In the genomic region with DNA sequence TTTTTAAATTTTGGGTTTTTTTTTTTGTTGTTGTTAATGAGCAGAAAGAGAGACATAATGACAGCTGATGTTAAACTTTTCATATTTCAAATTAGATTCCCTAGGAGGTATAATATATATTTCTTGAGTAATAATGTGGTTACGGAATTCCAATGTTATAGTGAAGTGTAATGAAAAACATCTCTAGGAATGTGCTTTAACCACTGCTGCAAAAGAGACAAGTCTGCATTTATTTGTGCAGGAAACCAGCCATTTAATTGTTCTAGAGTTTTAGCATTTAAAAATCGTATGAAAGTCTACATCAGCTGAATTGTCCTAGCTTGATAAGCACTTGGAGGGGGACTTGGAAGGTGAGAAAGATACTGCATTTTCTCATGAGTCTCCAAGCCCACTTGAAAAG, we compare ENCODE assay signal across 25 cellular contexts. TPM values are rescaled to one million over a fixed set of nuclear protein-coding genes. Genes with fewer than 3 reads are reported as not detected.
DNase-seq lines count a peak whose midpoint lies in the region; FAIRE-seq and TF ChIP-seq lines count a peak whose summit lies in the region.
"Had no signal": no experiment of that assay in that cellular context is flagged by ENCODE, and none has a peak within 500 bp of the region (broad histone marks: within the 10 kb centered on the region; RNA-seq: fewer than 3 reads in every experiment).

No MANE protein-coding gene starts in this region.

- TF ChIP-seq CTCF in AG04449 (IDR thresholded peaks at IDR 0.05; ENCODE audit: insufficient read depth, low read length, missing control alignments) (no peak), astrocyte (IDR thresholded peaks at IDR 0.05; ENCODE audit: insufficient read depth, low read depth, low read length) (no peak), neural progenitor cell (IDR thresholded peaks at IDR 0.05) (no peak), GM10248 (IDR thresholded peaks at IDR 0.05; ENCODE audit: control extremely low read depth, extremely low read depth, low read depth, missing control alignments) (no peak)

- H3K9me3 ChIP-seq in SK-N-MC (ENCODE audit: low read depth, low read length): no peaks in the 10 kb centered on the region
- no peaks in the 10 kb centered on the region for H3K9me3 ChIP-seq in astrocyte (ENCODE audit: insufficient read depth, low read depth, low read length)
- no peaks in the 10 kb centered on the region for H3K9me3 ChIP-seq in neural progenitor cell (ENCODE audit: low read depth)
- H3K9me3 ChIP-seq: BE2C, HAP-1 had no signal

- H3K4me1 ChIP-seq in astrocyte (ENCODE audit: insufficient read depth, low read length) (no peaks in the 10 kb centered on the region), neural progenitor cell (peaks cover 12% of the 10 kb centered on the region)
- H3K4me1 ChIP-seq: BE2C, HAP-1 had no signal

- FAIRE-seq in astrocyte (lab: Jason Lieb, UNC): no peak
- FAIRE-seq: G401.6, GM12892, GM18507 had no signal

- H3K27me3 ChIP-seq in astrocyte (ENCODE audit: insufficient read depth, low read length): no peaks in the 10 kb centered on the region
- no peaks in the 10 kb centered on the region for H3K27me3 ChIP-seq in neural progenitor cell

- H3K27ac Mint-ChIP-seq in astrocyte (ENCODE audit: unreplicated experiment) (no peak overlapping the region), neural progenitor cell (no peak overlapping the region)
- H3K27ac Mint-ChIP-seq: CD4-positive, CD25-positive, alpha-beta regulatory T cell; CD8-positive, alpha-beta memory T cell had no signal

- H3K79me2 ChIP-seq in astrocyte (ENCODE audit: insufficient read depth, low read length) (no peaks in the 10 kb centered on the region), neural progenitor cell (ENCODE audit: low read depth) (no peaks in the 10 kb centered on the region)

- H4K20me1 ChIP-seq in astrocyte (ENCODE audit: insufficient read depth, low read length): no peaks in the 10 kb centered on the region
- H4K20me1 ChIP-seq in neural progenitor cell (ENCODE audit: low read depth): no peaks in the 10 kb centered on the region

- H3K4me3 ChIP-seq in AG04449 (ENCODE audit: low read depth, low read length): no peak overlapping the region
- peak overlapping the region; percentile 44 for H3K4me3 ChIP-seq in SK-N-MC
- H3K4me3 ChIP-seq in astrocyte (ENCODE audit: insufficient read depth, low read depth, low read length): no peak overlapping the region
- no peak overlapping the region for H3K4me3 ChIP-seq in neural progenitor cell
- H3K4me3 ChIP-seq: GM23248, HAP-1 had no signal

- H3K4me2 ChIP-seq in astrocyte (ENCODE audit: low read length) (no peak overlapping the region), neural progenitor cell (no peak overlapping the region)

- CTCF ChIA-PET in AG04449 (lab: Yijun Ruan, JAX) (no interaction called here), GM10248 (lab: Yijun Ruan, JAX) (no interaction called here)

- H3K4me1 Mint-ChIP-seq in astrocyte (ENCODE audit: low read depth, unreplicated experiment): peaks cover 2% of the 10 kb centered on the region
- peaks cover under 1% of the 10 kb centered on the region for H3K4me1 Mint-ChIP-seq in neural progenitor cell
- H3K4me1 Mint-ChIP-seq: CD4-positive, CD25-positive, alpha-beta regulatory T cell; CD8-positive, alpha-beta memory T cell had no signal

- H3K9ac ChIP-seq in SK-N-MC (ENCODE audit: insufficient read length): no peak overlapping the region
- no peak overlapping the region for H3K9ac ChIP-seq in astrocyte (ENCODE audit: low read length)
- H3K9ac ChIP-seq in neural progenitor cell: peak overlapping the region; percentile 25
- H3K9ac ChIP-seq: GM23248 had no signal

- no peaks in the 10 kb centered on the region for H3K36me3 ChIP-seq in SK-N-MC (ENCODE audit: insufficient read depth, low read length)
- H3K36me3 ChIP-seq in astrocyte (ENCODE audit: insufficient read depth, low read length): no peaks in the 10 kb centered on the region
- no peaks in the 10 kb centered on the region for H3K36me3 ChIP-seq in neural progenitor cell
- H3K36me3 ChIP-seq: BE2C, HAP-1 had no signal

- H3K9me3 Mint-ChIP-seq in astrocyte (ENCODE audit: unreplicated experiment): no peaks in the 10 kb centered on the region
- H3K9me3 Mint-ChIP-seq in neural progenitor cell: no peaks in the 10 kb centered on the region
- H3K9me3 Mint-ChIP-seq: CD8-positive, alpha-beta memory T cell had no signal

- no peak overlapping the region for H3K4me3 Mint-ChIP-seq in astrocyte (ENCODE audit: unreplicated experiment)
- H3K4me3 Mint-ChIP-seq in neural progenitor cell: no peak overlapping the region
- H3K4me3 Mint-ChIP-seq: CD4-positive, CD25-positive, alpha-beta regulatory T cell; CD8-positive, alpha-beta memory T cell had no signal

- H3K27me3 Mint-ChIP-seq in astrocyte (ENCODE audit: low read depth, unreplicated experiment) (no peaks in the 10 kb centered on the region), neural progenitor cell (ENCODE audit: insufficient read depth, low read depth) (peaks cover 2% of the 10 kb centered on the region)

- DNase-seq in AG04449 (ENCODE audit: low read depth, low spot score): peak; percentile 21
- DNase-seq in SK-N-MC (ENCODE audit: low read depth, low spot score): peak; percentile 52
- peak; percentile 4 for DNase-seq in astrocyte (ENCODE audit: low read depth)
- DNase-seq in neural progenitor cell (ENCODE audit: low spot score): no peak
- DNase-seq in middle frontal gyrus (ENCODE audit: extremely low spot score, low spot score): no peak
- no peak for DNase-seq in GM10248 (ENCODE audit: extremely low spot score)
- no peak for DNase-seq in effector CD8-positive, alpha-beta T cell (lab: John Stamatoyannopoulos, UW)
- DNase-seq: 8988T; BE2C; C1 segment of cervical spinal cord; CD4-positive, CD25-positive, alpha-beta regulatory T cell; CD8-positive, alpha-beta memory T cell; COR-L47; DMS 273 treated with DMSO at 0.1 percent for 48 hours; DMS53; DND-41; EL; GM23248 had no signal

- no peak overlapping the region for H3K27ac ChIP-seq in SK-N-MC
- no peak overlapping the region for H3K27ac ChIP-seq in astrocyte (ENCODE audit: low read depth, low read length)
- peak overlapping the region; percentile 38 for H3K27ac ChIP-seq in neural progenitor cell
- H3K27ac ChIP-seq: GM23248 had no signal

- H3K36me3 Mint-ChIP-seq in astrocyte (ENCODE audit: low read depth, unreplicated experiment) (peaks cover 4% of the 10 kb centered on the region), neural progenitor cell (peaks cover 3% of the 10 kb centered on the region)
- H3K36me3 Mint-ChIP-seq: CD4-positive, CD25-positive, alpha-beta regulatory T cell; CD8-positive, alpha-beta memory T cell had no signal

- H2AFZ ChIP-seq in astrocyte (ENCODE audit: low read depth, low read length) (no peak overlapping the region), neural progenitor cell (replicated peaks) (no peak overlapping the region)
- H2AFZ ChIP-seq: GM23248 had no signal

- no peaks in the 10 kb centered on the region for H3F3A ChIP-seq in neural progenitor cell (ENCODE audit: low read depth)

- POLR2A ChIA-PET in AG04449 (lab: Yijun Ruan, JAX): no interaction called here
- POLR2A ChIA-PET in GM10248 (lab: Yijun Ruan, JAX): no interaction called here

RNA-seq across cellular contexts. Expression of a gene that starts 14.3 kb away (rescaled TPM):
- not detected in 2 replicates for total RNA-seq in astrocyte
- total RNA-seq in neural progenitor cell (ENCODE audit: low replicate concordance): not detected in 2 replicates
- total RNA-seq: A673; CD4-positive, CD25-positive, alpha-beta regulatory T cell; CD8-positive, alpha-beta memory T cell; GM23248; H4; HT-29 had no signal

RNA-seq across cellular contexts. Expression of a gene that starts 44.4 kb away (rescaled TPM):
- not detected in 2 replicates for total RNA-seq in astrocyte
- total RNA-seq in neural progenitor cell (ENCODE audit: low replicate concordance): not detected in 2 replicates
- total RNA-seq: A673; CD4-positive, CD25-positive, alpha-beta regulatory T cell; CD8-positive, alpha-beta memory T cell; GM23248 had no signal

Comparison
In these comparisons a context has a peak if more than half of its experiments do, and no peak if none do; other contexts are left out.
1. DNase-seq: peak in AG04449 (single experiment), SK-N-MC (single experiment) and astrocyte (single experiment); none in neural progenitor cell (single experiment), middle frontal gyrus (single experiment), GM10248 (single experiment) and effector CD8-positive, alpha-beta T cell (single experiment).